8 cellular contexts compared by ENCODE assay signal in the genomic region with DNA sequence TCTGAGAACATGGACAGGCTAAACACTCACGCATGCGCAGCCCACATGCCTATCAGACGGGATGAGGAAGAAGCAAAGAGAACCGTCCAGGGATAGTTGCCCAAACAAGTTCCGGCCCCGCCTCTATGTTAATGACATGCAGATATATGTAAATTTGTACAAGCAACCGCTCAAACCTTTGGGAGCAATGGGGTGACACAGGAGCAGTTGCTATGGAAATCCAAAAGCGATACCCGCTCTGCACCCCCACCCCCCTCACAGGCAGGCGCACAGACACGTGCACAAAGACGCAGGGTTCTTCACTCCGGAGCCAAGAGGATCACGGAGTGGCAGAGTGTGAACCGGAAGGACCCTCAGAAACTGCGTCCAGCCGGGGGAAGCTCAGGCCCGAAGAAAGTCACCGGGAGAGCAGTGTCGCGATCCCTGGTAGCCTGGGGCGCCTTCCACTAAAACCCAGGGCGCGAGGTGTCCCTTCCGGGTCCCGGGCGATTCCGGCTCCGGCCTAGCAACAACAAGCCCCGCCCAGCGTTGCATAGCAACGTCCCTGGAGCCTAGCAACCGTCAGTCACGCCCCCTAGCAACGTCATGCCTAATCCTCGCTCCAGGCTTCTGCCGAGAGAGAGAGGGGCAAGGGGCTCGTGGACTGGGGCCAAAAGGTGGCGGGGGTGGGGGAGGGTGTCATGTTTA. TPM values are rescaled to one million over a fixed set of nuclear protein-coding genes. Genes with fewer than 3 reads are reported as not detected.
DNase-seq lines count a peak whose midpoint lies in the region; ATAC-seq, FAIRE-seq and TF ChIP-seq lines count a peak whose summit lies in the region.

No MANE protein-coding gene starts in this region.

- peak; percentile 58 for FAIRE-seq in astrocyte (lab: Jason Lieb, UNC)

- H3K27me3 ChIP-seq in astrocyte (ENCODE audit: insufficient read depth, low read length), result no peaks in the 10 kb centered on the region
- no peaks in the 10 kb centered on the region for H3K27me3 ChIP-seq in hepatocyte
- no peaks in the 10 kb centered on the region for H3K27me3 ChIP-seq in aorta (ENCODE audit: control insufficient read depth in 1 of 2, insufficient read depth in 2 of 2, low read length in 1 of 2)

- no peaks in the 10 kb centered on the region for H3K9me2 ChIP-seq in hepatocyte (replicated peaks; ENCODE audit: insufficient read depth)

- peak; percentile 92 for ATAC-seq in aorta (ENCODE audit: low FRiP score)

- H3K9ac ChIP-seq in astrocyte (ENCODE audit: low read length), result peak overlapping the region; percentile 81

- H3K27ac ChIP-seq in astrocyte (ENCODE audit: low read depth, low read length) (peak overlapping the region; percentile 66), hepatocyte (peak overlapping the region; percentile 67), aorta (ENCODE audit: low read depth in 1 of 2, low read length in 2 of 2) (no peak overlapping the region)

- no peak for TF ChIP-seq CTCF in HFFc6 (IDR thresholded peaks at IDR 0.05)
- TF ChIP-seq CTCF in astrocyte (IDR thresholded peaks at IDR 0.05; ENCODE audit: insufficient read depth, low read depth, low read length), result no peak
- TF ChIP-seq CTCF in hepatocyte (IDR thresholded peaks at IDR 0.05; ENCODE audit: poor library complexity), result no peak

- WGBS in hepatocyte (ENCODE audit: low lambda C conversion rate, missing lambda C conversion rate), result 3% methylated on average over 39 of the region's 39 CpGs
- WGBS in aorta, 2 donors, result 6 to 8% methylated on average over 39 of the region's 39 CpGs

- peak overlapping the region; percentile 97 for H3K27ac Mint-ChIP-seq in HFFc6
- peak overlapping the region; percentile 91 for H3K27ac Mint-ChIP-seq in astrocyte (ENCODE audit: unreplicated experiment)

- H3K36me3 ChIP-seq in astrocyte (ENCODE audit: insufficient read depth, low read length) (peaks cover 9% of the 10 kb centered on the region), hepatocyte (replicated peaks; ENCODE audit: insufficient read depth, low read depth) (no peaks in the 10 kb centered on the region), aorta (ENCODE audit: control insufficient read depth in 1 of 2, insufficient read depth in 2 of 2, low read length in 1 of 2) (no peaks in the 10 kb centered on the region)

- peak; percentile 81 for DNase-seq in GM04504 (ENCODE audit: low read depth)
- DNase-seq in HFFc6, result peak; percentile 91
- DNase-seq in NCI-H1092 (lab: John Stamatoyannopoulos, UW), result peak; percentile 45
- DNase-seq in T-helper 9 cell, result peak; percentile 83
- peak; percentile 74 for DNase-seq in astrocyte (ENCODE audit: low read depth)
- DNase-seq in hepatocyte (ENCODE audit: low spot score), result peak; percentile 96
- peak; percentile 74 for DNase-seq in renal cortical epithelial cell (ENCODE audit: low read depth)
- peak; percentile 95 to 99 for DNase-seq in aorta

- H2AFZ ChIP-seq in astrocyte (ENCODE audit: low read depth, low read length), result peak overlapping the region; percentile 78
- peak overlapping the region; percentile 61 for H2AFZ ChIP-seq in hepatocyte

- H3K36me3 Mint-ChIP-seq in HFFc6 (ENCODE audit: low read depth) (no peaks in the 10 kb centered on the region), astrocyte (ENCODE audit: low read depth, unreplicated experiment) (no peaks in the 10 kb centered on the region)

- H3K27me3 Mint-ChIP-seq in HFFc6 (ENCODE audit: insufficient read depth), result no peaks in the 10 kb centered on the region; the same call in 1 of the 2 replicates
- H3K27me3 Mint-ChIP-seq in astrocyte (ENCODE audit: low read depth, unreplicated experiment), result peaks cover 16% of the 10 kb centered on the region

- peaks cover 36% of the 10 kb centered on the region for H3K4me1 Mint-ChIP-seq in HFFc6 (ENCODE audit: low read depth)
- peaks cover 14% of the 10 kb centered on the region for H3K4me1 Mint-ChIP-seq in astrocyte (ENCODE audit: low read depth, unreplicated experiment)

- intact Hi-C loops in aorta (cut with DNase I), result loop anchor here (1.0 to 10.0 kb wide), 6 partner anchors 41 to 223 kb away; no protein-coding TSS in a partner anchor

- no peaks in the 10 kb centered on the region for H3K9me3 ChIP-seq in astrocyte (ENCODE audit: insufficient read depth, low read depth, low read length)
- H3K9me3 ChIP-seq in hepatocyte (ENCODE audit: low read depth), result no peaks in the 10 kb centered on the region
- no peaks in the 10 kb centered on the region for H3K9me3 ChIP-seq in aorta (ENCODE audit: control insufficient read depth, low read length)

- peaks cover 30% of the 10 kb centered on the region for H3K4me1 ChIP-seq in astrocyte (ENCODE audit: insufficient read depth, low read length)
- no peaks in the 10 kb centered on the region for H3K4me1 ChIP-seq in hepatocyte (ENCODE audit: insufficient read depth)
- H3K4me1 ChIP-seq in aorta (ENCODE audit: control insufficient read depth in 1 of 2, insufficient read depth in 2 of 2, low read length in 2 of 2), result no peaks in the 10 kb centered on the region

- peak overlapping the region; percentile 97 for H3K4me2 ChIP-seq in astrocyte (ENCODE audit: low read length)
- H3K4me2 ChIP-seq in hepatocyte, result peak overlapping the region; percentile 89

- peaks cover 3% of the 10 kb centered on the region for H3K79me2 ChIP-seq in astrocyte (ENCODE audit: insufficient read depth, low read length)
- H3K79me2 ChIP-seq in hepatocyte, result no peaks in the 10 kb centered on the region

- peaks cover 40% of the 10 kb centered on the region for H4K20me1 ChIP-seq in astrocyte (ENCODE audit: insufficient read depth, low read length)
- H4K20me1 ChIP-seq in hepatocyte (ENCODE audit: insufficient read depth, poor library complexity, severe bottlenecking), result no peaks in the 10 kb centered on the region

- no peaks in the 10 kb centered on the region for H3K9me3 Mint-ChIP-seq in HFFc6
- no peaks in the 10 kb centered on the region for H3K9me3 Mint-ChIP-seq in astrocyte (ENCODE audit: unreplicated experiment)

- H3K4me3 ChIP-seq in astrocyte (ENCODE audit: insufficient read depth, low read depth, low read length) (peak overlapping the region; percentile 75), hepatocyte (peak overlapping the region; percentile 22), aorta (ENCODE audit: low read length in 2 of 2) (peak overlapping the region; percentile 5 to 49)

- peak overlapping the region; percentile 90 for H3K4me3 Mint-ChIP-seq in HFFc6
- peak overlapping the region; percentile 93 for H3K4me3 Mint-ChIP-seq in astrocyte (ENCODE audit: unreplicated experiment)

RNA-seq across cellular contexts. Expression of a gene that starts 24.1 kb away (rescaled TPM):
- total RNA-seq in HFFc6 (2021; fragmentation: NEBNext Ultra II Directional; extraction: Animal tissue kit (Norgen Biotek cat#: 25700)), result 1 to 10 TPM; 4.9 to 8.8 (median 6.4) TPM
- total RNA-seq in astrocyte (25.1 and 25.8 TPM in 2 replicates), hepatocyte (6.0 and 10.5 TPM in 2 replicates), renal cortical epithelial cell (0.69 and 8.0 TPM in 2 replicates), aorta (1 to 10 TPM; 1.8 to 4.6 TPM)
- polyA plus RNA-seq in hepatocyte (7.7 and 7.8 TPM in 2 replicates), aorta (1 to 10 TPM; 1.8 to 2.4 TPM)

RNA-seq across cellular contexts. Expression of a gene that starts 27.5 kb away (rescaled TPM):
- total RNA-seq in HFFc6 (2021; fragmentation: NEBNext Ultra II Directional; extraction: Animal tissue kit (Norgen Biotek cat#: 25700)), result 10 to 100 TPM; 33.7 to 40.4 (median 35.8) TPM
- total RNA-seq in astrocyte (27.8 and 28.0 TPM in 2 replicates), hepatocyte (1.4 and 2.3 TPM in 2 replicates), renal cortical epithelial cell (5.0 and 8.0 TPM in 2 replicates), aorta (1 to 10 TPM; 4.0 to 9.0 TPM)
- polyA plus RNA-seq in hepatocyte (2.8 and 2.9 TPM in 2 replicates), aorta (10 to 100 TPM in 1 of 2 donors, 1 to 10 TPM in 1; 1.4 to 12.3 TPM)

Comparison
In these comparisons a context has a peak if more than half of its experiments do, and no peak if none do; other contexts are left out.
1. DNase-seq: peak in every context shown above with its lines; median percentile 97 in aorta; 96 in hepatocyte; 91 in HFFc6; 83 in T-helper 9 cell; 81 in GM04504; 74 in astrocyte; 74 in renal cortical epithelial cell; 45 in NCI-H1092.
2. H3K27ac ChIP-seq: peak in astrocyte (single experiment) and hepatocyte (single experiment); none in aorta (0 of 2).
3. H3K4me3 ChIP-seq: peak in every context shown above with its lines; median percentile 75 in astrocyte; 27 in aorta; 22 in hepatocyte.